8 cellular contexts compared by ENCODE assay signal in the genomic region with DNA sequence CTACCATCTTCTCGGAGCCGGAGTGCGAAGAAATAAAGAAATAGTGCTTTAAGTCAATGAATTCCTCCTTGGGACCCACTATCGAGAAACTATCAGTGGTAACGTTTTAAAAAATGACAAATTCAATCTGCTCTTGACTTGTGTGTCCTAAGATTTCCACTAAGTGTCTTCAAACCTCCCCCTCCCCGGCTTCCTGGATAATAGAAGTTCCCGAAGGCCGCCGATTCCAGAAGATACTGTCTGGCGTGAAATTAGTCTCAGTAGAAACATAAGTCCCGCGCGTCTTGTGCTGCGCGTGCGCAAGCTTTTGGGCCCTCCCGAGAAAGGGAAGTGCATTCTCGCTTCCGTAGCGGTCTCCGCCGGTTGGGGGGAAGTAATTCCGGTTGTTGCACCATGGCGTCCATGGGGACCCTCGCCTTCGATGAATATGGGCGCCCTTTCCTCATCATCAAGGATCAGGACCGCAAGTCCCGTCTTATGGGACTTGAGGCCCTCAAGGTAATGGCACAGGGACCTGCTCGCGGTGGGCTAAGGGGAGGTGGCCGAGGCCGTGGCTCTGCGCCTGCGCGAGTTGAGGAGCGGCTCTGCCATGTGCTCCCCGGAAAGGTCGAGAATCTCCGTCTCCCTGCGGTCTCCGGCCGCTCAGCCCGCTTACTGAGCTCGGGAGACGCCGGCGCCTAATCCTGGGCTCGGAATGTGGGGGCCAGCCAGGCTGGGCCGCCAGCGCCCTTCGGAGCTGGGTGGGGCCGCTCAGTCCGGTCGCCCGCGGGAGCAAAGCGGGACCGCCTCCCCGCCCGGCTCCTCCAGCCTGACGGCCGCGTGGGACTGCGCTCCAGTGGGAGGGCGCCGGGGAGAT. TPM values are rescaled to one million over a fixed set of nuclear protein-coding genes. Genes with fewer than 3 reads are reported as not detected.
DNase-seq lines count a peak whose midpoint lies in the region; ATAC-seq and TF ChIP-seq lines count a peak whose summit lies in the region.

A gene (plus strand): TSS at position 333 of the 856 bp plus-strand sequence. CDS start 61 bp downstream, at position 394.

- H3K4me1 ChIP-seq in right cardiac atrium (ENCODE audit: control insufficient read depth, insufficient read depth, low read length) (peaks cover 11% of the 10 kb centered on the region), uterus (peaks cover 4 to 8% of the 10 kb centered on the region in 2 donors)

- H3K36me3 ChIP-seq in uterus: no peaks in the 10 kb centered on the region

- H3K4me3 ChIP-seq in right cardiac atrium (ENCODE audit: low read length) (peak within 1 kb of the TSS; percentile 81), uterus (peak within 1 kb of the TSS; percentile 64 to 74)

- peak within 1 kb of the TSS; percentile 98 for H3K27ac ChIP-seq in right cardiac atrium (ENCODE audit: low read length)
- peak within 1 kb of the TSS; percentile 94 to 96 for H3K27ac ChIP-seq in uterus

- WGBS in right cardiac atrium: under 1% methylated on average over 67 of the region's 67 CpGs

- peak in 1 of 2 donors; percentile 63 for TF ChIP-seq POLR2A in uterus (IDR thresholded peaks at IDR 0.05)

- no peaks in the 10 kb centered on the region for H3K27me3 ChIP-seq in right cardiac atrium (ENCODE audit: control insufficient read depth, insufficient read depth)
- no peaks in the 10 kb centered on the region for H3K27me3 ChIP-seq in uterus

- DNase-seq in NCI-H187 (lab: John Stamatoyannopoulos, UW) (peak; percentile 92 to 98), T-helper 2 cell (peak; percentile 75 to 98 (median 86)), anterior cingulate cortex (lab: John Stamatoyannopoulos, UW) (peak; percentile 72 to 96 (median 88)), right cardiac atrium (peak; percentile 95 to 96 (median 95)), pulmonary artery endothelial cell (ENCODE audit: low read depth, low spot score) (peak; percentile 97), uterus (peak; percentile 90 to 95)

- intact Hi-C loops in right cardiac atrium (cut with DNase I) (no loop called here), uterus (cut with DNase I; ENCODE audit: low total_unique reads) (no loop called here)

- ATAC-seq in GM18498 (IDR thresholded peaks at IDR 0.05; ENCODE audit: unreplicated experiment) (peak; percentile 79), HG02938 (IDR thresholded peaks at IDR 0.05; ENCODE audit: unreplicated experiment) (peak; percentile 82), right cardiac atrium (peak; percentile 94 to 95)

- H3K9me3 ChIP-seq in right cardiac atrium (ENCODE audit: control insufficient read depth, low read length) (peaks cover 5% of the 10 kb centered on the region), uterus (no peaks in the 10 kb centered on the region)

- no peak for TF ChIP-seq CTCF in uterus (IDR thresholded peaks at IDR 0.05)

RNA-seq across cellular contexts. Expression of the gene that starts here (rescaled TPM):
- total RNA-seq in right cardiac atrium (100 to 1,000 TPM in 2 of 4 donors, 10 to 100 TPM in 2; 84.0 to 103 (median 98.1) TPM), pulmonary artery endothelial cell (820 and 1,235 TPM in 2 replicates), uterus (100 to 1,000 TPM in 1 of 4 donors, 10 to 100 TPM in 3; 57.6 to 251 (median 81.2) TPM)
- 98.9 TPM for polyA plus RNA-seq in right cardiac atrium

Comparison
In these comparisons a context has a peak if more than half of its experiments do, and no peak if none do; other contexts are left out.
1. Peak in every context shown above with its lines: DNase-seq, ATAC-seq, H3K4me3 ChIP-seq and H3K27ac ChIP-seq.